ENCODE assay signal across 1 cellular context in the genomic region with DNA sequence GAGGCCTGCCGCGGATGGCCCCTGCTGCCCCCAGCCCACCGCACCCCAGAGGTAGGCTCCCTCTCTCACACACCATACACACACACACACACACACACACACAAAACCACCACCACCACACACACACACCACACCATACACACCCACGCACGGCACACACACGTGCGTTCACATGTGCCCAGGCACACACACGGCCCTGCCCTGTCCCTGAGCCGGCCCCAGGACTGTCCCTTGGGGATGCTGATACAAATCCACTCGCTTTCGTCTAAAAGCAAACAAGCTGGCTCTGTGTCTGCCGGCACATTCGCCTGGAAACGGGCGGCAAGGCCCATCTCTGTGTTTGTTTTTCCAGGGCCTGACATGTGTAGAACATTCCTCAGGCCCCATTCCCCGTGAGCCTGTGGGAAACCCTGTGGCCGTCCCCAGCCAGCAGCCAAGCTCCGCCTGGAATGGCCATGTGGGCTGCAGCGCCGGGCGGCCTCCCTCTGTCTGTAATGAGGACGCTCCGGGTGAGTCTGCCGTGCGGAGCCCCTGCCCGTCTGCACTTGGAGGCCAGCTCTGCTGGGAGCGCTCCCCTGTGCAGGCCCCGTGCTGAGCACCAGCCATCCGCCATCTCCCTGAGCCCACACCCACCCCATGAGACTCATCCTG.
TF ChIP-seq lines count a peak whose summit lies in the region.

No MANE protein-coding gene starts in this region.

TF ChIP-seq in WTC11, 78 proteins besides CTCF, POLR2A, EP300 and RAD21 (continued from another document):
- TF ChIP-seq, protein P1, sequence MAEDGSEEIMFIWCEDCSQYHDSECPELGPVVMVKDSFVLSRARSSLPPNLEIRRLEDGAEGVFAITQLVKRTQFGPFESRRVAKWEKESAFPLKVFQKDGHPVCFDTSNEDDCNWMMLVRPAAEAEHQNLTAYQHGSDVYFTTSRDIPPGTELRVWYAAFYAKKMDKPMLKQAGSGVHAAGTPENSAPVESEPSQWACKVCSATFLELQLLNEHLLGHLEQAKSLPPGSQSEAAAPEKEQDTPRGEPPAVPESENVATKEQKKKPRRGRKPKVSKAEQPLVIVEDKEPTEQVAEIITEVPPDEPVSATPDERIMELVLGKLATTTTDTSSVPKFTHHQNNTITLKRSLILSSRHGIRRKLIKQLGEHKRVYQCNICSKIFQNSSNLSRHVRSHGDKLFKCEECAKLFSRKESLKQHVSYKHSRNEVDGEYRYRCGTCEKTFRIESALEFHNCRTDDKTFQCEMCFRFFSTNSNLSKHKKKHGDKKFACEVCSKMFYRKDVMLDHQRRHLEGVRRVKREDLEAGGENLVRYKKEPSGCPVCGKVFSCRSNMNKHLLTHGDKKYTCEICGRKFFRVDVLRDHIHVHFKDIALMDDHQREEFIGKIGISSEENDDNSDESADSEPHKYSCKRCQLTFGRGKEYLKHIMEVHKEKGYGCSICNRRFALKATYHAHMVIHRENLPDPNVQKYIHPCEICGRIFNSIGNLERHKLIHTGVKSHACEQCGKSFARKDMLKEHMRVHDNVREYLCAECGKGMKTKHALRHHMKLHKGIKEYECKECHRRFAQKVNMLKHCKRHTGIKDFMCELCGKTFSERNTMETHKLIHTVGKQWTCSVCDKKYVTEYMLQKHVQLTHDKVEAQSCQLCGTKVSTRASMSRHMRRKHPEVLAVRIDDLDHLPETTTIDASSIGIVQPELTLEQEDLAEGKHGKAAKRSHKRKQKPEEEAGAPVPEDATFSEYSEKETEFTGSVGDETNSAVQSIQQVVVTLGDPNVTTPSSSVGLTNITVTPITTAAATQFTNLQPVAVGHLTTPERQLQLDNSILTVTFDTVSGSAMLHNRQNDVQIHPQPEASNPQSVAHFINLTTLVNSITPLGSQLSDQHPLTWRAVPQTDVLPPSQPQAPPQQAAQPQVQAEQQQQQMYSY (CRISPR knock-in tag; IDR thresholded peaks at IDR 0.05) = no peak
- no peak for TF ChIP-seq ZNF396 (CRISPR knock-in tag; IDR thresholded peaks at IDR 0.05; ENCODE audit: borderline replicate concordance)
- TF ChIP-seq JUN (CRISPR knock-in tag; IDR thresholded peaks at IDR 0.05) = no peak
- TF ChIP-seq ZNF232 (CRISPR knock-in tag; IDR thresholded peaks at IDR 0.05) = no peak
- TF ChIP-seq, protein P2, sequence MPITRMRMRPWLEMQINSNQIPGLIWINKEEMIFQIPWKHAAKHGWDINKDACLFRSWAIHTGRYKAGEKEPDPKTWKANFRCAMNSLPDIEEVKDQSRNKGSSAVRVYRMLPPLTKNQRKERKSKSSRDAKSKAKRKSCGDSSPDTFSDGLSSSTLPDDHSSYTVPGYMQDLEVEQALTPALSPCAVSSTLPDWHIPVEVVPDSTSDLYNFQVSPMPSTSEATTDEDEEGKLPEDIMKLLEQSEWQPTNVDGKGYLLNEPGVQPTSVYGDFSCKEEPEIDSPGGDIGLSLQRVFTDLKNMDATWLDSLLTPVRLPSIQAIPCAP (CRISPR knock-in tag; IDR thresholded peaks at IDR 0.05) = no peak
- TF ChIP-seq NFE2L1 (CRISPR knock-in tag; IDR thresholded peaks at IDR 0.05) = no peak
- no peak for TF ChIP-seq ZNF423 (CRISPR knock-in tag; IDR thresholded peaks at IDR 0.05)
- TF ChIP-seq GRHL2 (CRISPR knock-in tag; IDR thresholded peaks at IDR 0.05; ENCODE audit: insufficient replicate concordance, severe bottlenecking) = no peak
- TF ChIP-seq, protein P3, sequence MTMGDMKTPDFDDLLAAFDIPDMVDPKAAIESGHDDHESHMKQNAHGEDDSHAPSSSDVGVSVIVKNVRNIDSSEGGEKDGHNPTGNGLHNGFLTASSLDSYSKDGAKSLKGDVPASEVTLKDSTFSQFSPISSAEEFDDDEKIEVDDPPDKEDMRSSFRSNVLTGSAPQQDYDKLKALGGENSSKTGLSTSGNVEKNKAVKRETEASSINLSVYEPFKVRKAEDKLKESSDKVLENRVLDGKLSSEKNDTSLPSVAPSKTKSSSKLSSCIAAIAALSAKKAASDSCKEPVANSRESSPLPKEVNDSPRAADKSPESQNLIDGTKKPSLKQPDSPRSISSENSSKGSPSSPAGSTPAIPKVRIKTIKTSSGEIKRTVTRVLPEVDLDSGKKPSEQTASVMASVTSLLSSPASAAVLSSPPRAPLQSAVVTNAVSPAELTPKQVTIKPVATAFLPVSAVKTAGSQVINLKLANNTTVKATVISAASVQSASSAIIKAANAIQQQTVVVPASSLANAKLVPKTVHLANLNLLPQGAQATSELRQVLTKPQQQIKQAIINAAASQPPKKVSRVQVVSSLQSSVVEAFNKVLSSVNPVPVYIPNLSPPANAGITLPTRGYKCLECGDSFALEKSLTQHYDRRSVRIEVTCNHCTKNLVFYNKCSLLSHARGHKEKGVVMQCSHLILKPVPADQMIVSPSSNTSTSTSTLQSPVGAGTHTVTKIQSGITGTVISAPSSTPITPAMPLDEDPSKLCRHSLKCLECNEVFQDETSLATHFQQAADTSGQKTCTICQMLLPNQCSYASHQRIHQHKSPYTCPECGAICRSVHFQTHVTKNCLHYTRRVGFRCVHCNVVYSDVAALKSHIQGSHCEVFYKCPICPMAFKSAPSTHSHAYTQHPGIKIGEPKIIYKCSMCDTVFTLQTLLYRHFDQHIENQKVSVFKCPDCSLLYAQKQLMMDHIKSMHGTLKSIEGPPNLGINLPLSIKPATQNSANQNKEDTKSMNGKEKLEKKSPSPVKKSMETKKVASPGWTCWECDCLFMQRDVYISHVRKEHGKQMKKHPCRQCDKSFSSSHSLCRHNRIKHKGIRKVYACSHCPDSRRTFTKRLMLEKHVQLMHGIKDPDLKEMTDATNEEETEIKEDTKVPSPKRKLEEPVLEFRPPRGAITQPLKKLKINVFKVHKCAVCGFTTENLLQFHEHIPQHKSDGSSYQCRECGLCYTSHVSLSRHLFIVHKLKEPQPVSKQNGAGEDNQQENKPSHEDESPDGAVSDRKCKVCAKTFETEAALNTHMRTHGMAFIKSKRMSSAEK (CRISPR knock-in tag; IDR thresholded peaks at IDR 0.05; ENCODE audit: borderline replicate concordance) = no peak
- TF ChIP-seq CREB1 (CRISPR knock-in tag; IDR thresholded peaks at IDR 0.05) = no peak
